ENCODE assay signal across 8 cellular contexts in the genomic region with DNA sequence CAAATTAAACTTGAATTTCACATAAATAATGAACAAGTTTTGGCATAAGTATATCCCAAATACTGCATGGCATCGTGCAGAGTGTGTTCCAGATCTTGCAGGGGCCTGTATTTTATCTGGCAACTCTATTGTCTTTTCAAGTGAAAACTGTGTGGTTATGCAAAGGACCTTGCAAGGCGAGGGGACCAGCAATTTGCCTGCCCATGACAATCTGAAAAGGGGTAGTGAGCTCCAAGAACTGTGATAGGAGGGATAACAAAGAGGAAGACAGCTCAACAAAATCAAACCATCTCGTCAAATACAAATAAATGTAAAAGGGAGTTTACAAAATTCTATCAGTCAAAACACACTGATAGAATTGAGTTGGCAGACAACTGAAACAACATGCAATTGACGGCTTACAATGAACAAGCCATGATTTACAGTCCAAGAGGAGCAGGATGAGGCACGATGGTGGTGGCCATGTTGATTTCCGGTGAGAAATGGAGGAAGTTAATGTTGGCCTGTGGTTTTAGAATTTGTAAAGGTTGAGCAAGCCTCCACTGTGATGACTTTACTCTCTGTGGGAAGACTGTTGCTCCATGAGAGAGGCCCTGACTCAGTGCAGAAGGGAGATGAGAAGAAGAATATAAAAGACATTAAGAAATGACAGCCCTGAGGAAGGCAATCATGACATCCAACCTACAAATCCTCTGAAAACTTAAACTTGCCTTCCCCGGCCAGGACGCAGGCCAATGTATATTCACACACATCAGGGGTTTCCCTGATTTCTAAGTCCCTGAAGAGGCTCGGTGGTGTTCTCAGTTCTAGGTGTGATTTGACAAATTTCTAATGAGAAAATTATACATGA.
DNase-seq lines count a peak whose midpoint lies in the region; FAIRE-seq lines count a peak whose summit lies in the region.

No MANE protein-coding gene starts in this region.

- peaks cover 12% of the 10 kb centered on the region for H3K36me3 Mint-ChIP-seq in activated T-helper 2 cell treated with anti-CD3 and anti-CD28 coated beads, Interferon-gamma antibody, Interleukin-2, Interleukin-4, amounts not matched to agents 10 μg/mL and 5 μg/mL and 100 μg/mL, durations not matched to agents 14 hours and 24 hours and 36 hours (ENCODE audit: low read depth)

- peak overlapping the region; percentile 46 for H3K4me3 Mint-ChIP-seq in activated T-helper 2 cell treated with anti-CD3 and anti-CD28 coated beads, Interferon-gamma antibody, Interleukin-2, Interleukin-4, amounts not matched to agents 10 μg/mL and 5 μg/mL and 100 μg/mL, durations not matched to agents 14 hours and 24 hours and 36 hours (ENCODE audit: low read depth)

- no peaks in the 10 kb centered on the region for H3K27me3 ChIP-seq in MG63

- H3K4me1 Mint-ChIP-seq in activated T-helper 2 cell treated with anti-CD3 and anti-CD28 coated beads, Interferon-gamma antibody, Interleukin-2, Interleukin-4, amounts not matched to agents 10 μg/mL and 5 μg/mL and 100 μg/mL, durations not matched to agents 14 hours and 24 hours and 36 hours (ENCODE audit: low read depth), result peaks cover 45% of the 10 kb centered on the region

- H3K27ac Mint-ChIP-seq in activated T-helper 2 cell treated with anti-CD3 and anti-CD28 coated beads, Interferon-gamma antibody, Interleukin-2, Interleukin-4, amounts not matched to agents 10 μg/mL and 5 μg/mL and 100 μg/mL, durations not matched to agents 14 hours and 24 hours and 36 hours, result peak overlapping the region; percentile 90

- peaks cover 4% of the 10 kb centered on the region for H3K9me3 Mint-ChIP-seq in activated T-helper 2 cell treated with anti-CD3 and anti-CD28 coated beads, Interferon-gamma antibody, Interleukin-2, Interleukin-4, amounts not matched to agents 10 μg/mL and 5 μg/mL and 100 μg/mL, durations not matched to agents 14 hours and 24 hours and 36 hours

- H3K27me3 Mint-ChIP-seq in activated T-helper 2 cell treated with anti-CD3 and anti-CD28 coated beads, Interferon-gamma antibody, Interleukin-2, Interleukin-4, amounts not matched to agents 10 μg/mL and 5 μg/mL and 100 μg/mL, durations not matched to agents 14 hours and 24 hours and 36 hours (ENCODE audit: low read depth), result no peaks in the 10 kb centered on the region

- DNase-seq in GM18507 (ENCODE audit: extremely low spot score, insufficient read length, low read depth) (no peak), H4 (ENCODE audit: low spot score) (peak; percentile 62), MG63 (peak; percentile 12), lung microvascular endothelial cell (ENCODE audit: low read depth in 2 of 2) (peak; percentile 34 to 55), NCI-H446 (lab: John Stamatoyannopoulos, UW) (no peak), NCI-H146 (lab: John Stamatoyannopoulos, UW) (no peak), COR-L47 (lab: John Stamatoyannopoulos, UW) (no peak)
- DNase-seq in activated T-helper 2 cell treated with anti-CD3 and anti-CD28 coated beads, Interferon-gamma antibody, Interleukin-2, Interleukin-4, amounts not matched to agents 10 μg/mL and 5 μg/mL and 100 μg/mL, durations not matched to agents 14 hours and 24 hours and 36 hours (ENCODE audit: low spot score), result peak; percentile 39

- peaks cover 3% of the 10 kb centered on the region for H3K9me3 ChIP-seq in MG63

- H3K4me3 ChIP-seq in MG63, result no peak overlapping the region

- no peaks in the 10 kb centered on the region for H3K36me3 ChIP-seq in MG63

- peak; percentile 82 for FAIRE-seq in GM18507 (lab: Jason Lieb, UNC)

- intact Hi-C loops in activated T-helper 2 cell treated with anti-CD3 and anti-CD28 coated beads, Interferon-gamma antibody, Interleukin-2, Interleukin-4, amounts not matched to agents 10 μg/mL and 5 μg/mL and 100 μg/mL, durations not matched to agents 14 hours and 24 hours and 36 hours (cut with micrococcal nuclease), result loop anchor here (1.0 to 10.0 kb wide), 9 partner anchors 21 to 723 kb away; partner anchors contain the start of genes COX20 and DESI2

Comparison
In these comparisons a context has a peak if more than half of its experiments do, and no peak if none do; other contexts are left out.
1. DNase-seq: peak in H4 (single experiment), MG63 (single experiment), activated T-helper 2 cell treated with anti-CD3 and anti-CD28 coated beads, Interferon-gamma antibody, Interleukin-2, Interleukin-4, amounts not matched to agents 10 μg/mL and 5 μg/mL and 100 μg/mL, durations not matched to agents 14 hours and 24 hours and 36 hours (single experiment) and lung microvascular endothelial cell (2 of 2); none in GM18507 (single experiment), NCI-H446 (0 of 2), NCI-H146 (single experiment) and COR-L47 (single experiment).